20 cellular contexts compared by ENCODE assay signal in the genomic region with DNA sequence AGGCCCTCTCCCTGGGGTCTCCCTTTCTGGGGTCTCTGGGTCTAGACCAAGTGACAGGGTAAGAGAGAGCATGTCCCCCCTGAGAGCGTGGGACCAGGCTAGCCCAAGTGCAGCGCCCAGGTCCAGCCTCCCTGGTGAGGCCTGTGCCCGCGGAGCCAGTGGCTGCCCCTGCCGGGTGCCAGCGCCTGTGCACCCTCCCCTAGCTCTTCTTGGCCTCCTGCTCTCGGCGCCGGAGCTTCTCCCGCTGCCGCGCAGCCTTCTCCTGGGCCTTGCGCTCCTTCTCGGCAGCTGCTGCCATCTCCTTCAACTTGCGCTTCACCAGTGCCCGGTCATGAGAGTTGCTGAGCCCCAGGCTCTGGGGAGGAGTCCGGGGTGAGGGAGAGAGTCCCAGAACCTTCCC. TPM values are rescaled to one million over a fixed set of nuclear protein-coding genes. Genes with fewer than 3 reads are reported as not detected.
DNase-seq lines count a peak whose midpoint lies in the region; ATAC-seq and TF ChIP-seq lines count a peak whose summit lies in the region.
"Had no signal": no experiment of that assay in that cellular context is flagged by ENCODE, and none has a peak within 500 bp of the region (broad histone marks: within the 10 kb centered on the region; RNA-seq: fewer than 3 reads in every experiment).

No MANE protein-coding gene starts in this region.

- H3K27me3 Mint-ChIP-seq in activated T-helper 2 cell treated with anti-CD3 and anti-CD28 coated beads, Interferon-gamma antibody, Interleukin-2, Interleukin-4, amounts not matched to agents 10 μg/mL and 5 μg/mL and 100 μg/mL, durations not matched to agents 14 hours and 24 hours and 36 hours (ENCODE audit: low read depth), result peaks cover 14% of the 10 kb centered on the region

- no peak overlapping the region for H3K4me3 ChIP-seq in ascending aorta
- H3K4me3 ChIP-seq in heart left ventricle, result no peak overlapping the region
- H3K4me3 ChIP-seq in muscle layer of colon (ENCODE audit: low read depth in 1 of 2, low read length in 2 of 2), result no peak overlapping the region
- H3K4me3 ChIP-seq: body of pancreas had no signal

- no peak for TF ChIP-seq POLR2A in heart left ventricle (IDR thresholded peaks at IDR 0.05)

- H3K4me1 ChIP-seq in ascending aorta (peaks cover 21 to 28% of the 10 kb centered on the region in 2 donors), heart left ventricle (peaks cover 6 to 82% (median 35%) of the 10 kb centered on the region in 12 donors), muscle layer of colon (ENCODE audit: insufficient read depth, low read length) (peaks cover 29% of the 10 kb centered on the region)

- H3K9ac ChIP-seq in muscle layer of colon (ENCODE audit: low read length), result no peak overlapping the region

- TF ChIP-seq CTCF in ascending aorta (IDR thresholded peaks at IDR 0.05) (peak; percentile 24 to 38 (median 28)), heart left ventricle (IDR thresholded peaks at IDR 0.05) (no peak)

- H3K36me3 Mint-ChIP-seq in activated T-helper 2 cell treated with anti-CD3 and anti-CD28 coated beads, Interferon-gamma antibody, Interleukin-2, Interleukin-4, amounts not matched to agents 10 μg/mL and 5 μg/mL and 100 μg/mL, durations not matched to agents 14 hours and 24 hours and 36 hours (ENCODE audit: low read depth), result no peaks in the 10 kb centered on the region

- DNase-seq in ascending aorta (ENCODE audit: low spot score in 2 of 2), result no peak
- peak in 1 of 5 donors; percentile 62 for DNase-seq in heart left ventricle
- peak in 6 of 49 donors; percentile 9 to 48 (median 30) for DNase-seq in substantia nigra (lab: John Stamatoyannopoulos, UW)
- no peak for DNase-seq in iPS-NIHi11 (ENCODE audit: low spot score)
- DNase-seq in activated T-helper 2 cell treated with anti-CD3 and anti-CD28 coated beads, Interferon-gamma antibody, Interleukin-2, Interleukin-4, amounts not matched to agents 10 μg/mL and 5 μg/mL and 100 μg/mL, durations not matched to agents 14 hours and 24 hours and 36 hours (ENCODE audit: low spot score), result no peak
- DNase-seq: activated CD4-positive, CD25-positive, alpha-beta regulatory T cell treated with anti-CD3 and anti-CD28 coated beads, Interleukin-2, amount 50 U/mL, for 72 hours; activated naive CD4-positive, alpha-beta T cell; effector CD4-positive, alpha-beta T cell; naive B cell; NCI-H2081; NCI-H69; stimulated activated CD4-positive, alpha-beta T cell treated with anti-CD3 and anti-CD28 coated beads, Interleukin-4, amount 100 ng/mL, for 1 hour had no signal

- H3K4me3 Mint-ChIP-seq in activated T-helper 2 cell treated with anti-CD3 and anti-CD28 coated beads, Interferon-gamma antibody, Interleukin-2, Interleukin-4, amounts not matched to agents 10 μg/mL and 5 μg/mL and 100 μg/mL, durations not matched to agents 14 hours and 24 hours and 36 hours (ENCODE audit: low read depth), result no peak overlapping the region
- H3K4me3 Mint-ChIP-seq: B cell, naive B cell had no signal

- H3K4me1 Mint-ChIP-seq in activated T-helper 2 cell treated with anti-CD3 and anti-CD28 coated beads, Interferon-gamma antibody, Interleukin-2, Interleukin-4, amounts not matched to agents 10 μg/mL and 5 μg/mL and 100 μg/mL, durations not matched to agents 14 hours and 24 hours and 36 hours (ENCODE audit: low read depth), result peaks cover 8% of the 10 kb centered on the region

- no peaks in the 10 kb centered on the region for H3K9me3 Mint-ChIP-seq in activated T-helper 2 cell treated with anti-CD3 and anti-CD28 coated beads, Interferon-gamma antibody, Interleukin-2, Interleukin-4, amounts not matched to agents 10 μg/mL and 5 μg/mL and 100 μg/mL, durations not matched to agents 14 hours and 24 hours and 36 hours

- no peak overlapping the region for H3K27ac Mint-ChIP-seq in activated T-helper 2 cell treated with anti-CD3 and anti-CD28 coated beads, Interferon-gamma antibody, Interleukin-2, Interleukin-4, amounts not matched to agents 10 μg/mL and 5 μg/mL and 100 μg/mL, durations not matched to agents 14 hours and 24 hours and 36 hours
- H3K27ac Mint-ChIP-seq: B cell, naive B cell had no signal

- peak in 3 of 4 donors; percentile 4 to 29 (median 17) for ATAC-seq in heart left ventricle
- no peak for ATAC-seq in HG02970 (IDR thresholded peaks at IDR 0.05; ENCODE audit: low FRiP score, unreplicated experiment)
- no peak for ATAC-seq in HG03095 (IDR thresholded peaks at IDR 0.05; ENCODE audit: unreplicated experiment)
- ATAC-seq: body of pancreas had no signal

- H3K27me3 ChIP-seq in ascending aorta, result no peaks in the 10 kb centered on the region
- H3K27me3 ChIP-seq in heart left ventricle, result peaks cover 0 to 24% (median 0%) of the 10 kb centered on the region in 9 donors
- peaks cover 0 to 8% of the 10 kb centered on the region in 2 donors for H3K27me3 ChIP-seq in muscle layer of colon (ENCODE audit: control insufficient read depth in 1 of 2, insufficient read depth in 2 of 2, low read length in 2 of 2)
- H3K27me3 ChIP-seq: body of pancreas had no signal

- H3K9me3 ChIP-seq in ascending aorta, result no peaks in the 10 kb centered on the region
- H3K9me3 ChIP-seq in heart left ventricle, result no peaks in the 10 kb centered on the region
- no peaks in the 10 kb centered on the region for H3K9me3 ChIP-seq in muscle layer of colon (ENCODE audit: low read length)
- H3K9me3 ChIP-seq: body of pancreas had no signal

- intact Hi-C loops in ascending aorta (cut with DNase I), result loop anchor here (5.0 kb wide), 2 partner anchors 35 to 65 kb away; no protein-coding TSS in a partner anchor
- intact Hi-C loops in heart left ventricle (cut with DNase I), result loop anchor here in 3 of 10 donors (5.0 to 10.0 kb wide), 4 partner anchors 35 to 65 kb away; partner anchors contain the start of gene SGCA (in 2 of the 3)
- intact Hi-C loops in activated T-helper 2 cell treated with anti-CD3 and anti-CD28 coated beads, Interferon-gamma antibody, Interleukin-2, Interleukin-4, amounts not matched to agents 10 μg/mL and 5 μg/mL and 100 μg/mL, durations not matched to agents 14 hours and 24 hours and 36 hours (cut with micrococcal nuclease), result no loop called here

- peaks cover 27 to 29% of the 10 kb centered on the region in 2 donors for H3K36me3 ChIP-seq in ascending aorta
- H3K36me3 ChIP-seq in heart left ventricle, result peaks cover 0 to 32% (median 24%) of the 10 kb centered on the region in 9 donors
- peaks cover 26% of the 10 kb centered on the region for H3K36me3 ChIP-seq in muscle layer of colon (ENCODE audit: insufficient read depth, low read length)

- H3K27ac ChIP-seq in ascending aorta, result peak overlapping the region; percentile 92 to 97
- peak overlapping the region; percentile 85 to 99 (median 95) for H3K27ac ChIP-seq in heart left ventricle
- peak overlapping the region; percentile 83 for H3K27ac ChIP-seq in muscle layer of colon (ENCODE audit: low read depth, low read length)
- H3K27ac ChIP-seq in substantia nigra (ENCODE audit: low read depth, low read length, poor library complexity, severe bottlenecking), result peak overlapping the region; percentile 21

- WGBS in heart left ventricle, 4 donors, result 74 to 83% (median 79%) methylated on average over 16 to 17 of the region's 17 CpGs

RNA-seq across cellular contexts. Expression of gene SAMD14, which starts 17.3 kb away (rescaled TPM):
- total RNA-seq in ascending aorta, result 3.2 TPM
- 1 to 10 TPM in 7 of 9 donors, under 1 TPM in 2; 0.44 to 3.9 (median 1.2) TPM for total RNA-seq in heart left ventricle
- polyA plus RNA-seq in heart left ventricle, result 1 to 10 TPM in 1 of 2 donors, under 1 TPM in 1; 0.72 to 2.8 TPM
- total RNA-seq in activated T-helper 2 cell treated with anti-CD3 and anti-CD28 coated beads, Interferon-gamma antibody, Interleukin-2, Interleukin-4, amounts not matched to agents 10 μg/mL and 5 μg/mL and 100 μg/mL, durations not matched to agents 14 hours and 24 hours and 36 hours, result 2.0 and 2.4 TPM in 2 replicates
- total RNA-seq: body of pancreas had no signal

RNA-seq across cellular contexts. Expression of gene PDK2, which starts 17.5 kb away (rescaled TPM):
- total RNA-seq in ascending aorta (73.5 TPM), heart left ventricle (100 to 1,000 TPM; 142 to 490 (median 200) TPM)
- 100 to 1,000 TPM; 125 to 173 TPM for polyA plus RNA-seq in heart left ventricle
- 11.0 and 12.1 TPM in 2 replicates for total RNA-seq in activated T-helper 2 cell treated with anti-CD3 and anti-CD28 coated beads, Interferon-gamma antibody, Interleukin-2, Interleukin-4, amounts not matched to agents 10 μg/mL and 5 μg/mL and 100 μg/mL, durations not matched to agents 14 hours and 24 hours and 36 hours

RNA-seq across cellular contexts. Expression of gene PPP1R9B, which starts 37.8 kb away (rescaled TPM):
- 63.5 TPM for total RNA-seq in ascending aorta
- total RNA-seq in heart left ventricle, result 10 to 100 TPM; 17.0 to 55.9 (median 31.3) TPM
- 10 to 100 TPM; 30.4 to 33.4 TPM for polyA plus RNA-seq in heart left ventricle
- 126 and 130 TPM in 2 replicates for total RNA-seq in activated T-helper 2 cell treated with anti-CD3 and anti-CD28 coated beads, Interferon-gamma antibody, Interleukin-2, Interleukin-4, amounts not matched to agents 10 μg/mL and 5 μg/mL and 100 μg/mL, durations not matched to agents 14 hours and 24 hours and 36 hours

RNA-seq across cellular contexts. Expression of gene SGCA, which starts 53.1 kb away (rescaled TPM):
- total RNA-seq in ascending aorta (78.5 TPM), heart left ventricle (100 to 1,000 TPM; 110 to 224 (median 151) TPM)
- polyA plus RNA-seq in heart left ventricle, result 100 to 1,000 TPM in 1 of 2 donors, 10 to 100 TPM in 1; 96.5 to 225 TPM
- 0.41 and 0.48 TPM in 2 replicates for total RNA-seq in activated T-helper 2 cell treated with anti-CD3 and anti-CD28 coated beads, Interferon-gamma antibody, Interleukin-2, Interleukin-4, amounts not matched to agents 10 μg/mL and 5 μg/mL and 100 μg/mL, durations not matched to agents 14 hours and 24 hours and 36 hours
- total RNA-seq: fibroblast of villous mesenchyme, kidney epithelial cell, RPMI7951 had no signal

RNA-seq across cellular contexts. Expression of gene ITGA3, which starts 56.8 kb away (rescaled TPM):
- total RNA-seq in ascending aorta (222 TPM), heart left ventricle (10 to 100 TPM; 18.4 to 71.2 (median 23.6) TPM)
- polyA plus RNA-seq in heart left ventricle, result 10 to 100 TPM; 16.8 to 72.9 TPM
- 10.1 and 10.8 TPM in 2 replicates for total RNA-seq in activated T-helper 2 cell treated with anti-CD3 and anti-CD28 coated beads, Interferon-gamma antibody, Interleukin-2, Interleukin-4, amounts not matched to agents 10 μg/mL and 5 μg/mL and 100 μg/mL, durations not matched to agents 14 hours and 24 hours and 36 hours

Comparison
In these comparisons a context has a peak if more than half of its experiments do, and no peak if none do; other contexts are left out.
1. H3K27ac ChIP-seq: peak in every context shown above with its lines; median percentile 95 in heart left ventricle; 94 in ascending aorta; 83 in muscle layer of colon; 21 in substantia nigra.
2. CTCF ChIP-seq: peak in ascending aorta (3 of 3); none in heart left ventricle (0 of 12).
3. ATAC-seq: peak in heart left ventricle (3 of 4); none in HG02970 (single experiment) and HG03095 (single experiment).